8 cellular contexts compared by ENCODE assay signal in genomic region chr7:39453743-39454355, GRCh38.
DNase-seq lines count a peak whose midpoint lies in the region; ATAC-seq, FAIRE-seq and TF ChIP-seq lines count a peak whose summit lies in the region.

No MANE protein-coding gene starts in this region.

- H3K27ac ChIP-seq in PC-9, result no peak overlapping the region

- peaks cover 0 to 5% (median 1%) of the 10 kb centered on the region in 3 donors for H3K27me3 Mint-ChIP-seq in immature natural killer cell (ENCODE audit: low read depth in 3 of 3)

- peak; percentile 88 for TF ChIP-seq CTCF in PC-9 (conservative IDR thresholded peaks at IDR 0.05)

- H3K79me2 ChIP-seq in PC-9 (ENCODE audit: low read depth), result no peaks in the 10 kb centered on the region

- H3K4me1 ChIP-seq in PC-9 (replicated peaks; ENCODE audit: insufficient read depth), result no peaks in the 10 kb centered on the region

- no peaks in the 10 kb centered on the region for H3K9me3 Mint-ChIP-seq in immature natural killer cell

- POLR2A ChIA-PET in PC-9 (lab: Charles Lee; ENCODE audit: unreplicated experiment), result no interaction called here

- H3K9me3 ChIP-seq in PC-9 (ENCODE audit: insufficient read depth, low read depth), result no peaks in the 10 kb centered on the region

- H3K4me3 Mint-ChIP-seq in immature natural killer cell, result no peak overlapping the region

- no TSS peak for BruUV-seq in PC-9 (replicated peaks; lab: Mats Ljungman, UMichigan)

- H3K4me3 ChIP-seq in PC-9, result no peak overlapping the region

- H3K36me3 Mint-ChIP-seq in immature natural killer cell, result peaks cover 0 to 4% (median 0%) of the 10 kb centered on the region in 3 donors

- H3K4me2 ChIP-seq in PC-9, result no peak overlapping the region

- DNase-seq in DMS 273 treated with DMSO at 0.1 percent for 48 hours (lab: John Stamatoyannopoulos, UW) (peak; percentile 9), GM19239 (ENCODE audit: insufficient read length, low spot score) (peak; percentile 18), PC-9 (peak in 1 of 2 experiments; percentile 33), immature natural killer cell (peak; percentile 25 to 39 (median 35)), mesenteric fat pad (ENCODE audit: low spot score) (no peak)
- peak; percentile 9 for DNase-seq in activated gamma-delta T cell treated with anti-CD3 and anti-CD28 coated beads, Interleukin-2, amount 50 U/mL, for 16 hours (ENCODE audit: low read depth)
- DNase-seq in stimulated activated CD8-positive, alpha-beta memory T cell treated with anti-CD3 and anti-CD28 coated beads, Interleukin-12 subunit alpha, Interleukin-12 subunit beta, amount 100 ng/mL, for 24 hours (ENCODE audit: extremely low read depth), result peak; percentile 14

- no peaks in the 10 kb centered on the region for H3K4me1 Mint-ChIP-seq in immature natural killer cell

- FAIRE-seq in GM19239 (lab: Jason Lieb, UNC), result no peak

- intact Hi-C loops in PC-9 (cut with micrococcal nuclease; ENCODE audit: unreplicated experiment), result no loop called here

- ATAC-seq in HG03342 (IDR thresholded peaks at IDR 0.05; ENCODE audit: unreplicated experiment), result peak; percentile 89

- CTCF ChIA-PET in PC-9 (lab: Charles Lee), result no interaction called here

- H3K36me3 ChIP-seq in PC-9 (ENCODE audit: low read depth), result no peaks in the 10 kb centered on the region

- H3K9me2 ChIP-seq in PC-9 (ENCODE audit: insufficient read depth), result no peaks in the 10 kb centered on the region

- no peaks in the 10 kb centered on the region for H3F3A ChIP-seq in PC-9 (ENCODE audit: insufficient read depth, low read depth)

- no peak overlapping the region for H3K27ac Mint-ChIP-seq in immature natural killer cell

- H3K27me3 ChIP-seq in PC-9 (ENCODE audit: insufficient read depth, low read depth), result peaks cover 58% of the 10 kb centered on the region

- H4K20me1 ChIP-seq in PC-9 (ENCODE audit: insufficient read depth), result no peaks in the 10 kb centered on the region

- no peak overlapping the region for H2AFZ ChIP-seq in PC-9
